21 cellular contexts compared by ENCODE assay signal in the genomic region with DNA sequence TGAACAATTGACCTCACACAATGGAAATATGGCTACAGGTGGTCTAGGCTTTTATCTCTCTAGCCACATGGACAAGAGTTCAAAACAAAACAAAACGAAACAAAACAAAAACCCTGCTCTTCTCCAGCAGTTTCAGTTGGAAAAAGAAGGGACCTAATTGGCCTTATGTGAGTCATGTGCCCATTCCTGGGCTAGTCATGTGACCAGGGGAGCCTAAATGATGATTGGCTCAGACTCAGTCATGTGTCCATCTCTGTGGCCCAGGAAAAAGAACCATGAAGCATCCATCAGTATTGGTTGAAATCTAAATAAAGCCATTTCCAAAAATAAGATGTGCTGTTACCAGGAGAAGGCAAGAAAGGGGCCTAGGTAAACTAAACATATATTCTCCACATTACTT.
A peak's percentile ranks its signal among the peaks of the same experiment; 100 is the strongest.
DNase-seq lines count a peak whose midpoint lies in the region; ATAC-seq, FAIRE-seq and TF ChIP-seq lines count a peak whose summit lies in the region.
"Had no signal": no experiment of that assay in that cellular context is flagged by ENCODE, and none has a peak within 500 bp of the region (broad histone marks: within the 10 kb centered on the region; RNA-seq: fewer than 3 reads in every experiment).

No MANE protein-coding gene starts in this region.

- H3K9me3 Mint-ChIP-seq in activated naive CD8-positive, alpha-beta T cell treated with anti-CD3 and anti-CD28 coated beads, Interleukin-2, amount 50 U/mL, for 24 hours = peaks cover 2% of the 10 kb centered on the region
- H3K9me3 Mint-ChIP-seq: activated T-helper 2 cell treated with anti-CD3 and anti-CD28 coated beads, Interferon-gamma antibody, Interleukin-2, Interleukin-4, amounts not matched to agents 10 μg/mL and 5 μg/mL and 100 μg/mL, durations not matched to agents 14 hours and 24 hours and 36 hours had no signal

- H2BK120ac ChIP-seq in H1 (replicated peaks; ENCODE audit: low read depth, low read length) = no peak overlapping the region

- H3K4ac ChIP-seq in H1 (replicated peaks; ENCODE audit: insufficient read length, low read depth, low read length) = no peak overlapping the region

- H2BK12ac ChIP-seq in H1 (ENCODE audit: low read depth, low read length) = no peak overlapping the region

- H3K9me3 ChIP-seq in H1 (ENCODE audit: insufficient read depth in 2 of 2, low read depth in 1 of 2, low read length in 1 of 2) = peaks cover 0 to 2% of the 10 kb centered on the region in 2 experiments; a peak in 1 of 4 replicates
- H3K9me3 ChIP-seq: Caco-2 had no signal

- H2BK15ac ChIP-seq in H1 (ENCODE audit: low read length) = no peak overlapping the region

- CTCF ChIA-PET in H1 (lab: Charles Lee; ENCODE audit: partially characterized antibody) = interaction anchor here (1.3 kb wide), 1 partner anchor 13 kb away, joined by 3 read pairs; no protein-coding TSS in a partner anchor

- no peak overlapping the region for H2AFZ ChIP-seq in H1 (ENCODE audit: low read length)

- no peak overlapping the region for H3K27ac ChIP-seq in H1 (ENCODE audit: low read depth, low read length)
- H3K27ac ChIP-seq: brain microvascular endothelial cell, coronary artery had no signal

- H3K36me3 Mint-ChIP-seq in activated naive CD8-positive, alpha-beta T cell treated with anti-CD3 and anti-CD28 coated beads, Interleukin-2, amount 50 U/mL, for 24 hours (ENCODE audit: low read depth) = no peaks in the 10 kb centered on the region

- TF ChIP-seq CTCF in H1 (IDR thresholded peaks at IDR 0.05; ENCODE audit: control extremely low read depth in 1 of 3, insufficient read depth in 1 of 3, low read depth in 1 of 3, low read length in 3 of 3) = no peak

- TF ChIP-seq POLR2A in H1 (IDR thresholded peaks at IDR 0.05; ENCODE audit: control extremely low read depth in 1 of 2, low read depth in 2 of 2, low read length in 2 of 2) = no peak

- POLR2A ChIA-PET in H1 (lab: Charles Lee; ENCODE audit: partially characterized antibody) = no interaction called here

- no peaks in the 10 kb centered on the region for H3K79me2 ChIP-seq in H1 (ENCODE audit: control insufficient read depth in 1 of 2, insufficient read depth in 2 of 2, low read length in 2 of 2)

- no peak overlapping the region for H3K23ac ChIP-seq in H1 (ENCODE audit: insufficient read length)

- H3K4me3 Mint-ChIP-seq in activated naive CD8-positive, alpha-beta T cell treated with anti-CD3 and anti-CD28 coated beads, Interleukin-2, amount 50 U/mL, for 24 hours = no peak overlapping the region
- H3K4me3 Mint-ChIP-seq: nephron; T-helper 2 cell treated with Interferon-gamma antibody and Interleukin-4, amounts not matched to agents 5 μg/mL and 100 μg/mL, for 36 hours had no signal

- no peak overlapping the region for H3K14ac ChIP-seq in H1 (ENCODE audit: insufficient read length)

- H3K4me1 Mint-ChIP-seq in activated naive CD8-positive, alpha-beta T cell treated with anti-CD3 and anti-CD28 coated beads, Interleukin-2, amount 50 U/mL, for 24 hours = no peaks in the 10 kb centered on the region

- no peak overlapping the region for H2BK5ac ChIP-seq in H1 (ENCODE audit: low read depth, low read length)

- H3K9ac ChIP-seq in H1 (replicated peaks in 1 of 4; ENCODE audit: extremely low read depth in 1 of 4, low read depth in 3 of 4, low read length in 3 of 4) = no peak overlapping the region

- H4K8ac ChIP-seq in H1 (ENCODE audit: extremely low read depth, insufficient read depth, low read length) = no peak overlapping the region

- H2BK20ac ChIP-seq in H1 (ENCODE audit: low read length) = no peak overlapping the region

- no peak overlapping the region for H3K27ac Mint-ChIP-seq in activated naive CD8-positive, alpha-beta T cell treated with anti-CD3 and anti-CD28 coated beads, Interleukin-2, amount 50 U/mL, for 24 hours
- H3K27ac Mint-ChIP-seq: activated T-helper 2 cell treated with anti-CD3 and anti-CD28 coated beads, Interferon-gamma antibody, Interleukin-2, Interleukin-4, amounts not matched to agents 10 μg/mL and 5 μg/mL and 100 μg/mL, durations not matched to agents 14 hours and 24 hours and 36 hours; nephron; progenitor cell of endocrine pancreas; T-helper 2 cell treated with Interferon-gamma antibody and Interleukin-4, amounts not matched to agents 5 μg/mL and 100 μg/mL, for 36 hours had no signal

- no peak for TF ChIP-seq RAD21 in H1 (IDR thresholded peaks at IDR 0.05 in 1 of 2, conservative IDR thresholded peaks at IDR 0.05 in 1 of 2; ENCODE audit: low read depth in 2 of 2, low read length in 2 of 2)

- no peak for TF ChIP-seq EP300 in H1 (IDR thresholded peaks at IDR 0.05; ENCODE audit: borderline replicate concordance in 1 of 2, low read depth in 2 of 2, low read length in 2 of 2)

- H3K36me3 ChIP-seq in H1 (ENCODE audit: control insufficient read depth in 2 of 4, insufficient read depth in 4 of 4, low read length in 3 of 4) = no peaks in the 10 kb centered on the region
- H3K36me3 ChIP-seq: brain microvascular endothelial cell had no signal

- no peak for FAIRE-seq in H1 (lab: Jason Lieb, UNC)

- no peak overlapping the region for H3K4me3 ChIP-seq in H1 (ENCODE audit: extremely low read depth in 1 of 4, insufficient read depth in 2 of 4, low read depth in 3 of 4, low read length in 4 of 4)
- H3K4me3 ChIP-seq: coronary artery had no signal

- DNase-seq in Daoy (ENCODE audit: low read depth) (peak; percentile 9), HT1080 (ENCODE audit: low read depth) (peak; percentile 72), NCI-H69 (lab: John Stamatoyannopoulos, UW) (peak; percentile 69), H1 (ENCODE audit: low read depth in 1 of 2, low spot score in 2 of 2) (no peak), NCI-H2196 (lab: John Stamatoyannopoulos, UW; ENCODE audit: unreplicated experiment) (no peak)
- no peak for DNase-seq in activated naive CD8-positive, alpha-beta T cell treated with anti-CD3 and anti-CD28 coated beads, Interleukin-2, amount 50 U/mL, for 24 hours
- DNase-seq: AML-193, brain microvascular endothelial cell, Caco-2, GOT3, KBM-7, left cardiac atrium, NCI-H1105 treated with DMSO at 0.1 percent for 48 hours, SHP77 treated with DMSO at 0.1 percent for 48 hours had no signal

- H3K79me1 ChIP-seq in H1 (ENCODE audit: low read depth, low read length) = no peaks in the 10 kb centered on the region

- no peak overlapping the region for H3K18ac ChIP-seq in H1 (ENCODE audit: extremely low read depth, low read length)

- H4K91ac ChIP-seq in H1 (replicated peaks; ENCODE audit: insufficient read length, low read length) = no peak overlapping the region

- no peak overlapping the region for H3K4me2 ChIP-seq in H1 (ENCODE audit: insufficient read depth in 1 of 2, low read depth in 2 of 2, low read length in 2 of 2)

- no peak for ATAC-seq in activated naive CD8-positive, alpha-beta T cell treated with anti-CD3 and anti-CD28 coated beads, Interleukin-2, amount 50 U/mL, for 24 hours
- ATAC-seq in HG02970 (IDR thresholded peaks at IDR 0.05; ENCODE audit: low FRiP score, unreplicated experiment) (no peak), HG02852 (IDR thresholded peaks at IDR 0.05; ENCODE audit: unreplicated experiment) (no peak)
- ATAC-seq: left cardiac atrium had no signal

- WGBS in H1 (ENCODE audit: extremely low coverage in 1 of 2, insufficient coverage in 1 of 2, insufficient read length in 1 of 2, insufficient replicate concordance in 2 of 2, low coverage in 1 of 2, low lambda C conversion rate in 2 of 2, missing lambda C conversion rate in 1 of 2), 2 experiments = 93% methylated on average over 1 of the region's 1 CpG; no CpG with 5 or more reads in 1 of the 2 experiments

- no peaks in the 10 kb centered on the region for H3K27me3 ChIP-seq in H1 (replicated peaks in 1 of 4; ENCODE audit: control insufficient read depth in 3 of 4, extremely low read depth in 1 of 4, insufficient read depth in 3 of 4, low read length in 3 of 4)
- H3K27me3 ChIP-seq: brain microvascular endothelial cell had no signal

- H3K23me2 ChIP-seq in H1 (ENCODE audit: low read depth, low read length) = no peaks in the 10 kb centered on the region

- H3K56ac ChIP-seq in H1 (replicated peaks; ENCODE audit: insufficient read length, low read depth, low read length) = no peak overlapping the region

- H4K5ac ChIP-seq in H1 (ENCODE audit: insufficient read length, low read depth, low read length) = no peak overlapping the region

- peaks cover 0 to 3% (median 0%) of the 10 kb centered on the region in 4 experiments; a peak in 2 of 7 replicates for H3K4me1 ChIP-seq in H1 (replicated peaks in 1 of 4; ENCODE audit: control insufficient read depth in 3 of 4, insufficient read depth in 4 of 4, low read length in 3 of 4)
- H3K4me1 ChIP-seq: Caco-2 had no signal

- no peaks in the 10 kb centered on the region for H4K20me1 ChIP-seq in H1 (replicated peaks in 1 of 2; ENCODE audit: control insufficient read depth in 1 of 2, insufficient read depth in 2 of 2, low read length in 2 of 2)

- peaks cover 12% of the 10 kb centered on the region for H3K27me3 Mint-ChIP-seq in activated naive CD8-positive, alpha-beta T cell treated with anti-CD3 and anti-CD28 coated beads, Interleukin-2, amount 50 U/mL, for 24 hours

- no peak overlapping the region for H2AK5ac ChIP-seq in H1 (ENCODE audit: low read depth, low read length)

TF ChIP-seq in H1, 55 proteins besides CTCF, POLR2A, EP300 and RAD21:
- TF ChIP-seq USF2 (IDR thresholded peaks at IDR 0.05; ENCODE audit: low read length) = peak; percentile 76; the same call in 1 of the 2 replicates
- no peak for TF ChIP-seq PHF8 (conservative IDR thresholded peaks at IDR 0.05; ENCODE audit: low read depth, low read length)
- TF ChIP-seq, protein P1, sequence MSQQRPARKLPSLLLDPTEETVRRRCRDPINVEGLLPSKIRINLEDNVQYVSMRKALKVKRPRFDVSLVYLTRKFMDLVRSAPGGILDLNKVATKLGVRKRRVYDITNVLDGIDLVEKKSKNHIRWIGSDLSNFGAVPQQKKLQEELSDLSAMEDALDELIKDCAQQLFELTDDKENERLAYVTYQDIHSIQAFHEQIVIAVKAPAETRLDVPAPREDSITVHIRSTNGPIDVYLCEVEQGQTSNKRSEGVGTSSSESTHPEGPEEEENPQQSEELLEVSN (IDR thresholded peaks at IDR 0.05) = no peak

Comparison
In these comparisons a context has a peak if more than half of its experiments do, and no peak if none do; other contexts are left out.
1. DNase-seq: peak in Daoy (single experiment), HT1080 (single experiment) and NCI-H69 (single experiment); none in H1 (0 of 2), activated naive CD8-positive, alpha-beta T cell treated with anti-CD3 and anti-CD28 coated beads, Interleukin-2, amount 50 U/mL, for 24 hours (single experiment) and NCI-H2196 (single experiment).